ENCODE assay signal across 29 cellular contexts in the genomic region with DNA sequence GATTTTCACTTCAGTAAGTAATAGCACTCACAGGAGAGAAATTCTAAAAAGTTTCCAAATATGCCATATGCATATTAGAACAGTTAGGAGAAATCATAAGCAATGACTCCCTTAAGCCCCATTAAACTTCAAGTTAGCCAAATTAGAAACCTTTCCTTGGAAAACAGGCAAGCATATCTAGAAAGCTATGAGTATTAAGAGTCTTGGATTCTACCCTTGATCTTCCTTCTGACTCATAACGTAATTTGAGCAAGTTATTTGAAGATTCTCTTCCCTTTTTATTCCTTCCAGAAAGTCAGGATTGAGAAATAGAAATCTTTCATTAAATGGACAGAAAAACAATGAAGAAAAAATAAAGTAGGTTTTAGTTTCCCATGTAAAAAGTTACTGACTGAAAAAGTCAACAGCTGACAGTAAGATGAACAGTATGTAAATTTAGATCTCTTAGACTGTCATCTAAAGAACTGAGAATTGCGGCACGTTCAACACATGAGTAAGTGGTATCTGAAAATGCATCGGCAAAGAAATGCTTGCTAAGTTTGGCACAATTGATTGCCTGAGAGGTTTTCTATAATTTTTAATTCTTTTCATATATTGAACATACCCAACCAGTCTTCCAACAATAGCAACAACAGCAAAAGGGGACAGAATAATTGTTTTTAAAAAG.
DNase-seq lines count a peak whose midpoint lies in the region; ATAC-seq and TF ChIP-seq lines count a peak whose summit lies in the region.
"Had no signal": no experiment of that assay in that cellular context is flagged by ENCODE, and none has a peak within 500 bp of the region (broad histone marks: within the 10 kb centered on the region; RNA-seq: fewer than 3 reads in every experiment).

No MANE protein-coding gene starts in this region.

- no peaks in the 10 kb centered on the region for H3K27me3 ChIP-seq in SK-N-SH (ENCODE audit: insufficient read depth)
- no peaks in the 10 kb centered on the region for H3K27me3 ChIP-seq in OCI-LY3 (ENCODE audit: low read depth, low read length)
- H3K27me3 ChIP-seq: esophagus muscularis mucosa, neutrophil, right lobe of liver, SJCRH30, uterus had no signal

- H3K4me1 ChIP-seq in SK-N-SH (ENCODE audit: control insufficient read depth in 1 of 2, insufficient read depth in 2 of 2, low read depth in 1 of 2, low read length in 1 of 2) (no peaks in the 10 kb centered on the region; a peak in 1 of 4 replicates), OCI-LY3 (ENCODE audit: low read length) (peaks cover 37% of the 10 kb centered on the region)
- H3K4me1 ChIP-seq: esophagus muscularis mucosa, right lobe of liver, SJCRH30, uterus had no signal

- H3K9ac ChIP-seq in SK-N-SH (no peak overlapping the region), OCI-LY3 (ENCODE audit: low read length) (no peak overlapping the region)

- H3K9me2 ChIP-seq in SK-N-SH: no peaks in the 10 kb centered on the region; the same call in 1 of the 2 replicates

- ATAC-seq in SK-N-SH treated with all-trans-retinoic acid at 6 μM for 48 hours (no peak), HG02852 (IDR thresholded peaks at IDR 0.05; ENCODE audit: unreplicated experiment) (no peak)
- ATAC-seq: activated CD8-positive, alpha-beta T cell treated with anti-CD3 and anti-CD28 coated beads for 36 hours; left ventricle myocardium superior; right lobe of liver; stimulated activated naive CD8-positive, alpha-beta T cell treated with anti-CD3 and anti-CD28 coated beads, Interleukin-15, Interleukin-2, amounts not matched to agents 100 U/mL and 50 U/mL, for 24 hours had no signal

- no peaks in the 10 kb centered on the region for H3K36me3 ChIP-seq in SK-N-SH (replicated peaks in 1 of 2; ENCODE audit: control insufficient read depth in 1 of 2, insufficient read depth in 2 of 2, low read length in 1 of 2)
- H3K36me3 ChIP-seq in OCI-LY3 (replicated peaks; ENCODE audit: low read depth, low read length): no peaks in the 10 kb centered on the region
- H3K36me3 ChIP-seq: esophagus muscularis mucosa, neutrophil, right lobe of liver, SJCRH30, thoracic aorta, uterus had no signal

- DNase-seq in SK-N-SH (no peak), fibroblast of the aortic adventitia (ENCODE audit: low read depth) (peak; percentile 48), DMS153 (lab: John Stamatoyannopoulos, UW) (no peak), COLO668 (lab: John Stamatoyannopoulos, UW; ENCODE audit: unreplicated experiment) (no peak)
- DNase-seq in stimulated activated CD4-positive, alpha-beta T cell treated with anti-CD3 and anti-CD28 coated beads, Interleukin-4, amount 100 ng/mL, for 4 hours: no peak
- DNase-seq: 8988T; activated CD4-positive, CD25-positive, alpha-beta regulatory T cell treated with anti-CD3 and anti-CD28 coated beads, Interleukin-2, amount 50 U/mL, for 72 hours; activated CD8-positive, alpha-beta T cell treated with anti-CD3 and anti-CD28 coated beads for 36 hours; activated effector memory CD4-positive, alpha-beta T cell treated with Interleukin-2 at 50 U/mL for 16 hours; activated naive CD8-positive, alpha-beta T cell treated with anti-CD3 and anti-CD28 coated beads for 36 hours; CD8-positive, alpha-beta memory T cell; endodermal cell; islet precursor cell; left ventricle myocardium superior; NCI-H187; NCI-H2171; NCI-H524; NK-92 treated with Interleukin-12 subunit alpha and Interleukin-12 subunit beta, amount 100 ng/mL, for 24 hours; right lobe of liver; SJCRH30; stimulated activated naive CD8-positive, alpha-beta T cell treated with anti-CD3 and anti-CD28 coated beads, Interleukin-15, Interleukin-2, amounts not matched to agents 100 U/mL and 50 U/mL, for 24 hours; uterus had no signal

- H3K27ac ChIP-seq in SK-N-SH (ENCODE audit: low read depth in 2 of 2, low read length in 1 of 2): no peak overlapping the region
- H3K27ac ChIP-seq in OCI-LY3 (ENCODE audit: low read length): peak overlapping the region; percentile 47
- H3K27ac ChIP-seq: esophagus muscularis mucosa, HL-60, neutrophil, right lobe of liver, SJCRH30, thoracic aorta, uterus had no signal

- CTCF ChIA-PET in SK-N-SH (lab: Yijun Ruan, JAX): no interaction called here

- no peak overlapping the region for H3K4me3 ChIP-seq in SK-N-SH (ENCODE audit: low read depth in 2 of 2, low read length in 1 of 2)
- peak overlapping the region; percentile 56 for H3K4me3 ChIP-seq in OCI-LY3 (ENCODE audit: low read length)
- no peak overlapping the region for H3K4me3 ChIP-seq in fibroblast of the aortic adventitia (ENCODE audit: low read depth, low read length)
- H3K4me3 ChIP-seq: esophagus muscularis mucosa, right lobe of liver, SJCRH30, thoracic aorta, uterus had no signal

- H2AFZ ChIP-seq in SK-N-SH (ENCODE audit: low read depth) (0 out of 2 replicates have a peak overlapping the region, but pooled peaks have one; percentile 9), OCI-LY3 (ENCODE audit: low read depth, low read length) (no peak overlapping the region)

- WGBS in SK-N-SH (ENCODE audit: low lambda C conversion rate): 89% methylated on average over 4 of the region's 4 CpGs

- no peaks in the 10 kb centered on the region for H4K20me1 ChIP-seq in SK-N-SH (ENCODE audit: insufficient read depth)
- H4K20me1 ChIP-seq in OCI-LY3 (ENCODE audit: insufficient read depth, low read length): no peaks in the 10 kb centered on the region

- H3K4me2 ChIP-seq in SK-N-SH: no peak overlapping the region
- peak overlapping the region; percentile 70 for H3K4me2 ChIP-seq in OCI-LY3 (ENCODE audit: low read length)

- H3F3A ChIP-seq in SK-N-SH (replicated peaks; ENCODE audit: insufficient read depth): no peaks in the 10 kb centered on the region

- no peak for TF ChIP-seq RAD21 in SK-N-SH (IDR thresholded peaks at IDR 0.05; ENCODE audit: low read length)

- no peak for TF ChIP-seq EP300 in SK-N-SH (IDR thresholded peaks at IDR 0.05; ENCODE audit: borderline replicate concordance in 1 of 2, low read depth in 1 of 2, low read length in 1 of 2)

- TF ChIP-seq CTCF in SK-N-SH (IDR thresholded peaks at IDR 0.05): no peak
- TF ChIP-seq CTCF in OCI-LY3 (IDR thresholded peaks at IDR 0.05; ENCODE audit: low read depth, low read length): no peak
- TF ChIP-seq CTCF in fibroblast of the aortic adventitia (IDR thresholded peaks at IDR 0.05; ENCODE audit: insufficient read depth, low read length): no peak

- no peaks in the 10 kb centered on the region for H3K9me3 ChIP-seq in SK-N-SH
- H3K9me3 ChIP-seq in OCI-LY3 (ENCODE audit: insufficient read depth, low read length): no peaks in the 10 kb centered on the region; the same call in 1 of the 2 replicates
- H3K9me3 ChIP-seq: esophagus muscularis mucosa, neutrophil, right lobe of liver, SJCRH30, thoracic aorta, uterus had no signal

- POLR2A ChIA-PET in SK-N-SH (lab: Yijun Ruan, JAX): no interaction called here

- no peaks in the 10 kb centered on the region for H3K79me2 ChIP-seq in SK-N-SH (ENCODE audit: insufficient read depth)
- no peaks in the 10 kb centered on the region for H3K79me2 ChIP-seq in OCI-LY3 (ENCODE audit: low read length)

TF ChIP-seq in SK-N-SH, 30 proteins besides CTCF, POLR2A, EP300 and RAD21 (continues in another document):
- TF ChIP-seq NRF1 (IDR thresholded peaks at IDR 0.05; ENCODE audit: low read depth, low read length) (no peak), FOSL2 (IDR thresholded peaks at IDR 0.05; ENCODE audit: borderline replicate concordance, low read depth) (no peak), NFIC (IDR thresholded peaks at IDR 0.05; ENCODE audit: borderline replicate concordance) (no peak), MXI1 (IDR thresholded peaks at IDR 0.05; ENCODE audit: low read depth, low read length) (no peak)
- TF ChIP-seq, protein P1, sequence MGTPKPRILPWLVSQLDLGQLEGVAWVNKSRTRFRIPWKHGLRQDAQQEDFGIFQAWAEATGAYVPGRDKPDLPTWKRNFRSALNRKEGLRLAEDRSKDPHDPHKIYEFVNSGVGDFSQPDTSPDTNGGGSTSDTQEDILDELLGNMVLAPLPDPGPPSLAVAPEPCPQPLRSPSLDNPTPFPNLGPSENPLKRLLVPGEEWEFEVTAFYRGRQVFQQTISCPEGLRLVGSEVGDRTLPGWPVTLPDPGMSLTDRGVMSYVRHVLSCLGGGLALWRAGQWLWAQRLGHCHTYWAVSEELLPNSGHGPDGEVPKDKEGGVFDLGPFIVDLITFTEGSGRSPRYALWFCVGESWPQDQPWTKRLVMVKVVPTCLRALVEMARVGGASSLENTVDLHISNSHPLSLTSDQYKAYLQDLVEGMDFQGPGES (IDR thresholded peaks at IDR 0.05; ENCODE audit: low read depth, low read length): no peak

TF ChIP-seq in SK-N-SH treated with all-trans-retinoic acid at 6 μM for 48 hours, 23 proteins besides CTCF, POLR2A, EP300 and RAD21 (continues in another document):
- TF ChIP-seq OSR1 (CRISPR knock-in tag; IDR thresholded peaks at IDR 0.05): no peak
- no peak for TF ChIP-seq ZNF8 (CRISPR knock-in tag; IDR thresholded peaks at IDR 0.05)
- no peak for TF ChIP-seq ZNF70 (CRISPR knock-in tag; IDR thresholded peaks at IDR 0.05)
- TF ChIP-seq, protein P2, sequence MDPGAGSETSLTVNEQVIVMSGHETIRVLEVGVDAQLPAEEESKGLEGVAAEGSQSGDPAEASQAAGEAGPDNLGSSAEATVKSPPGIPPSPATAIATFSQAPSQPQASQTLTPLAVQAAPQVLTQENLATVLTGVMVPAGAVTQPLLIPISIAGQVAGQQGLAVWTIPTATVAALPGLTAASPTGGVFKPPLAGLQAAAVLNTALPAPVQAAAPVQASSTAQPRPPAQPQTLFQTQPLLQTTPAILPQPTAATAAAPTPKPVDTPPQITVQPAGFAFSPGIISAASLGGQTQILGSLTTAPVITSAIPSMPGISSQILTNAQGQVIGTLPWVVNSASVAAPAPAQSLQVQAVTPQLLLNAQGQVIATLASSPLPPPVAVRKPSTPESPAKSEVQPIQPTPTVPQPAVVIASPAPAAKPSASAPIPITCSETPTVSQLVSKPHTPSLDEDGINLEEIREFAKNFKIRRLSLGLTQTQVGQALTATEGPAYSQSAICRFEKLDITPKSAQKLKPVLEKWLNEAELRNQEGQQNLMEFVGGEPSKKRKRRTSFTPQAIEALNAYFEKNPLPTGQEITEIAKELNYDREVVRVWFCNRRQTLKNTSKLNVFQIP (CRISPR knock-in tag; IDR thresholded peaks at IDR 0.05; ENCODE audit: borderline replicate concordance, low read depth): no peak
- no peak for TF ChIP-seq RARB (CRISPR knock-in tag; IDR thresholded peaks at IDR 0.05)
- TF ChIP-seq ZFP3 (CRISPR knock-in tag; IDR thresholded peaks at IDR 0.05): no peak
- no peak for TF ChIP-seq ZNF565 (CRISPR knock-in tag; conservative IDR thresholded peaks at IDR 0.05; ENCODE audit: low read depth)
